Comparison of ENCODE assay signal across 8 cellular contexts in the genomic region with DNA sequence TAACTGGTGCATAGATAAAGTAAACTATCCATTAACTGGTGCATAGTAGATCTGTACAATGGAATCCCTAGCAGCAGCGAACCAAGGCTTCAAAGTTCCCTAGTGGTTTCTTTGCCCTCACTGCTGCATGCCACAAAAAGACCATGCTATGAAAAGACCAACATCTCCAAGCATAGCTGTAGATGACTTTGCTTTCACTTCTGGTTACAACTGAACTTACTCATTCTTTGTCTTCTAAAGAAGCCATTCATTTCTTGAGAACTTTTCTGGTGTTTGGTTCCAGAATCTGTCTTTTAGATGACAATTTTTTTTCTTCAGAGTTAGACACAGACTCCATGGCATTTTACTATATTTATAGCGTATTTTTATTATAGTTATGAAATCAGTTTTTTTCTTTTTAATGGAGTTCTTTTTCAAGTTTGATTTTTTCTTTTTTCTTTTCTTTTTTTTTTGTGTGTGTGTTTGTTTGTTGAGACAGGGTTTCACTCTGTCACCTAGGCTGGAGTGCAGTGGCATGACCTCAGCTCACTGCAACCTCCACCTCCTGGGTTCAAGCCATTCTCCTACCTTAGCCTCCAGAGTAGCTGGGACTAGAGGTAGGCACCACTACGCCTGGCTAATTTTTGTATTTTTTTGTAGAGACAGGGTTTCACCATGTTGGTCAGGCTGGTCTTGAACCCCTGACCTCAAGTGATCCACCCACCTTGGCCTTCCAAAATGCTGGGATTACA.
A peak's percentile ranks its signal among the peaks of the same experiment; 100 is the strongest.
DNase-seq lines count a peak whose midpoint lies in the region; ATAC-seq and TF ChIP-seq lines count a peak whose summit lies in the region.

No MANE protein-coding gene starts in this region.

- no peaks in the 10 kb centered on the region for H3K27me3 ChIP-seq in ovary

- H3K9me3 ChIP-seq in ovary = no peaks in the 10 kb centered on the region

- H3K27ac ChIP-seq in ovary = no peak overlapping the region

- H3K4me3 ChIP-seq in ovary = no peak overlapping the region

- intact Hi-C loops in ovary (cut with DNase I) = no loop called here

- H3K4me1 ChIP-seq in ovary (ENCODE audit: insufficient read depth) = no peaks in the 10 kb centered on the region

- no peak for TF ChIP-seq POLR2A in ovary (IDR thresholded peaks at IDR 0.05)

- no peak for TF ChIP-seq CTCF in ovary (IDR thresholded peaks at IDR 0.05)

- ATAC-seq in GM19372 (IDR thresholded peaks at IDR 0.05; ENCODE audit: low read depth, unreplicated experiment) (peak; percentile 57), HG03175 (IDR thresholded peaks at IDR 0.05; ENCODE audit: unreplicated experiment) (peak; percentile 81), esophagus mucosa (no peak)

- DNase-seq in CD1c-positive myeloid dendritic cell (ENCODE audit: extremely low spot score) (peak; percentile 71), ovary (no peak), middle frontal gyrus (ENCODE audit: extremely low spot score, low spot score) (no peak), HCEC 1CT (no peak)
- peak; percentile 36 to 49 for DNase-seq in activated T-cell treated with anti-CD3 and anti-CD28 coated beads, Interleukin-2, amount 50 U/mL, for 48 hours

- H3K36me3 ChIP-seq in ovary = no peaks in the 10 kb centered on the region

- WGBS in ovary, 3 donors = 71 to 88% (median 78%) methylated on average over 3 of the region's 3 CpGs

- no peak for TF ChIP-seq EP300 in ovary (IDR thresholded peaks at IDR 0.05)

Comparison
In these comparisons a context has a peak if more than half of its experiments do, and no peak if none do; other contexts are left out.
1. DNase-seq: peak in CD1c-positive myeloid dendritic cell (single experiment) and activated T-cell treated with anti-CD3 and anti-CD28 coated beads, Interleukin-2, amount 50 U/mL, for 48 hours (2 of 2); none in ovary (0 of 5), middle frontal gyrus (single experiment) and HCEC 1CT (single experiment).